11 cellular contexts compared by ENCODE assay signal in genomic region chr4:74000301-74000700, GRCh38. TPM values are rescaled to one million over a fixed set of nuclear protein-coding genes. Genes with fewer than 3 reads are reported as not detected.
"Had no signal": no experiment of that assay in that cellular context is flagged by ENCODE, and none has a peak within 500 bp of the region (broad histone marks: within the 10 kb centered on the region; RNA-seq: fewer than 3 reads in every experiment).

No MANE protein-coding gene starts in this region.

- H3K4me3 ChIP-seq: GM23338 had no signal

- DNase-seq: H9, HCEC 1CT, HFFc6, KG1 had no signal

- H3K4me2 ChIP-seq: GM23338 had no signal

- H2AFZ ChIP-seq: GM23338 had no signal

- H3K27ac ChIP-seq: HL-60 had no signal

- FAIRE-seq: H1, H54, HepG2 had no signal

- ATAC-seq: GM23338, HepG2 had no signal

RNA-seq across cellular contexts. Expression of gene CXCL5, which starts 1.8 kb away (rescaled TPM):
- total RNA-seq: HepG2 had no signal
- polyA plus RNA-seq: HepG2 had no signal

RNA-seq across cellular contexts. Expression of gene PPBP, which starts 12.3 kb away (rescaled TPM):
- total RNA-seq: HepG2, HFFc6, HT1080 had no signal
- polyA plus RNA-seq: HepG2 had no signal

RNA-seq across cellular contexts. Expression of gene PF4, which starts 18.5 kb away (rescaled TPM):
- total RNA-seq: GM23338, HepG2, HT1080 had no signal
- polyA plus RNA-seq: HepG2 had no signal

RNA-seq across cellular contexts. Expression of gene CXCL3, which starts 38.2 kb away (rescaled TPM):
- polyA plus RNA-seq: HepG2, IgD-negative memory B cell had no signal
